Comparison of ENCODE assay signal across 9 cellular contexts in the genomic region with DNA sequence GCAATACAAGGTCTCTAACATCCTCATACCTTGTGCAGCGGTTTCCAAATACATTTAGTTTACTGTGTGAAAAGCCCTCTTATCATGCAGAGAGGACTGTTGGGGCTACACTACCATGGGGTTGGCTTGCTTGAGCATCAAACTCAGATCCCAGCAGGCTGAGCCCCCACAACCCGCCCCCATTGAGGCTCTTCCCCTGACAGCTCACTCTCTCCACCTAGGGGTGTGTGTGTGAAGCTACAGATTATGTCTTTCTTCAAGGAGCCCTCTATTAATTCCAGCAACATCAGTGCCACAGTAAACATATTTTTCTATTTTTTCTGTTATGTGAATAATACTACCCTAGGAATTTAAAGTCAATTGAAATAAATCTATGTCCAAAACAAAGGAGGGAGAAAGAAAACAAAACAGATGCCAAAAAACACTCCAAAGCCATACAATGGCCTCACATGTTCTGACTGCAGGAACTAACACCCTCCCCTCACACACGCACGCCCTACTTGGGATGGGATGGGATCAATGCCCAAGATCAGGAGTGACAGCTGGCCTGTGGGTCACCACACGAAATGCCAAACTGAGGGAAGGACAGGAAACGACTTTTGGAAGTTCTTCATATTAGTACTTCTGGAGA. TPM values are rescaled to one million over a fixed set of nuclear protein-coding genes. Genes with fewer than 3 reads are reported as not detected.
DNase-seq lines count a peak whose midpoint lies in the region; ATAC-seq and TF ChIP-seq lines count a peak whose summit lies in the region.
"Had no signal": no experiment of that assay in that cellular context is flagged by ENCODE, and none has a peak within 500 bp of the region (broad histone marks: within the 10 kb centered on the region; RNA-seq: fewer than 3 reads in every experiment).

No MANE protein-coding gene starts in this region.

- no peak overlapping the region for H3K4ac ChIP-seq in mesenchymal stem cell (ENCODE audit: low read depth in 1 of 2, low read length in 2 of 2)

- H3K9me3 Mint-ChIP-seq in activated T-helper 2 cell treated with anti-CD3 and anti-CD28 coated beads, Interferon-gamma antibody, Interleukin-2, Interleukin-4, amounts not matched to agents 10 μg/mL and 5 μg/mL and 100 μg/mL, durations not matched to agents 14 hours and 24 hours and 36 hours = no peaks in the 10 kb centered on the region

- H4K8ac ChIP-seq in mesenchymal stem cell (ENCODE audit: low read length) = no peak overlapping the region

- intact Hi-C loops in ascending aorta (cut with DNase I) = no loop called here
- intact Hi-C loops in activated T-helper 2 cell treated with anti-CD3 and anti-CD28 coated beads, Interferon-gamma antibody, Interleukin-2, Interleukin-4, amounts not matched to agents 10 μg/mL and 5 μg/mL and 100 μg/mL, durations not matched to agents 14 hours and 24 hours and 36 hours (cut with micrococcal nuclease) = no loop called here

- H3K9me3 ChIP-seq in ascending aorta (no peaks in the 10 kb centered on the region), mesenchymal stem cell (ENCODE audit: control insufficient read depth, low read length) (no peaks in the 10 kb centered on the region)

- H3K23ac ChIP-seq in mesenchymal stem cell (ENCODE audit: low read length in 2 of 2) = peak overlapping the region in 1 of 2 experiments; percentile 77

- no peaks in the 10 kb centered on the region for H3K36me3 Mint-ChIP-seq in activated T-helper 2 cell treated with anti-CD3 and anti-CD28 coated beads, Interferon-gamma antibody, Interleukin-2, Interleukin-4, amounts not matched to agents 10 μg/mL and 5 μg/mL and 100 μg/mL, durations not matched to agents 14 hours and 24 hours and 36 hours (ENCODE audit: low read depth)

- no peak overlapping the region for H2BK12ac ChIP-seq in mesenchymal stem cell (ENCODE audit: low read length in 2 of 2)

- no peak overlapping the region for H3K18ac ChIP-seq in mesenchymal stem cell (ENCODE audit: low read depth in 1 of 2, low read length in 2 of 2)

- no peak overlapping the region for H3K4me2 ChIP-seq in mesenchymal stem cell (ENCODE audit: low read length, poor library complexity, severe bottlenecking)

- no peak overlapping the region for H3K27ac Mint-ChIP-seq in activated T-helper 2 cell treated with anti-CD3 and anti-CD28 coated beads, Interferon-gamma antibody, Interleukin-2, Interleukin-4, amounts not matched to agents 10 μg/mL and 5 μg/mL and 100 μg/mL, durations not matched to agents 14 hours and 24 hours and 36 hours

- no peak overlapping the region for H2BK15ac ChIP-seq in mesenchymal stem cell (ENCODE audit: low read depth, poor library complexity, severe bottlenecking)

- no peak overlapping the region for H3K4me3 ChIP-seq in HFF-Myc (replicated peaks; ENCODE audit: low read depth, low read length)
- H3K4me3 ChIP-seq in ascending aorta = no peak overlapping the region
- no peak overlapping the region for H3K4me3 ChIP-seq in mesenchymal stem cell (ENCODE audit: insufficient read depth in 1 of 2, low read depth in 1 of 2, low read length in 2 of 2)

- H3K4me1 ChIP-seq in ascending aorta (peaks cover 0 to 4% of the 10 kb centered on the region in 2 donors), mesenchymal stem cell (ENCODE audit: control insufficient read depth, insufficient read depth, low read depth, low read length) (peaks cover 1% of the 10 kb centered on the region)

- H3K14ac ChIP-seq in mesenchymal stem cell (ENCODE audit: low read length in 2 of 2) = no peak overlapping the region

- peaks cover 8% of the 10 kb centered on the region for H3K27me3 Mint-ChIP-seq in activated T-helper 2 cell treated with anti-CD3 and anti-CD28 coated beads, Interferon-gamma antibody, Interleukin-2, Interleukin-4, amounts not matched to agents 10 μg/mL and 5 μg/mL and 100 μg/mL, durations not matched to agents 14 hours and 24 hours and 36 hours (ENCODE audit: low read depth)

- H3K36me3 ChIP-seq in ascending aorta = no peaks in the 10 kb centered on the region
- no peaks in the 10 kb centered on the region for H3K36me3 ChIP-seq in mesenchymal stem cell (ENCODE audit: control insufficient read depth in 1 of 2, insufficient read depth in 2 of 2, low read depth in 1 of 2, low read length in 2 of 2)

- H3K27ac ChIP-seq in ascending aorta = peak overlapping the region; percentile 39 to 44
- no peak overlapping the region for H3K27ac ChIP-seq in mesenchymal stem cell (ENCODE audit: low read length, poor library complexity, severe bottlenecking)

- H2AFZ ChIP-seq in mesenchymal stem cell (ENCODE audit: low read depth, low read length) = no peak overlapping the region

- peak overlapping the region; percentile 11 for H4K91ac ChIP-seq in mesenchymal stem cell (ENCODE audit: low read length)

- no peaks in the 10 kb centered on the region for H3K4me1 Mint-ChIP-seq in activated T-helper 2 cell treated with anti-CD3 and anti-CD28 coated beads, Interferon-gamma antibody, Interleukin-2, Interleukin-4, amounts not matched to agents 10 μg/mL and 5 μg/mL and 100 μg/mL, durations not matched to agents 14 hours and 24 hours and 36 hours (ENCODE audit: low read depth)

- DNase-seq in ELF-1 (ENCODE audit: low read depth, low spot score) (peak; percentile 15), HFF-Myc (ENCODE audit: extremely low read depth, low read depth) (no peak), ascending aorta (ENCODE audit: low spot score in 2 of 2) (no peak), mesenchymal stem cell (no peak), DMS153 treated with DMSO at 0.1 percent for 48 hours (lab: John Stamatoyannopoulos, UW; ENCODE audit: unreplicated experiment) (no peak)
- no peak for DNase-seq in activated T-helper 2 cell treated with anti-CD3 and anti-CD28 coated beads, Interferon-gamma antibody, Interleukin-2, Interleukin-4, amounts not matched to agents 10 μg/mL and 5 μg/mL and 100 μg/mL, durations not matched to agents 14 hours and 24 hours and 36 hours (ENCODE audit: low spot score)

- no peak overlapping the region for H2BK5ac ChIP-seq in mesenchymal stem cell (ENCODE audit: low read depth, low read length, poor library complexity, severe bottlenecking)

- no peak overlapping the region for H3K4me3 Mint-ChIP-seq in activated T-helper 2 cell treated with anti-CD3 and anti-CD28 coated beads, Interferon-gamma antibody, Interleukin-2, Interleukin-4, amounts not matched to agents 10 μg/mL and 5 μg/mL and 100 μg/mL, durations not matched to agents 14 hours and 24 hours and 36 hours (ENCODE audit: low read depth)

- no peak overlapping the region for H2BK120ac ChIP-seq in mesenchymal stem cell (ENCODE audit: low read depth, low read length)

- TF ChIP-seq CTCF in HFF-Myc (IDR thresholded peaks at IDR 0.05; ENCODE audit: low read depth, low read length, missing control alignments) = peak; percentile 68
- TF ChIP-seq CTCF in ascending aorta (IDR thresholded peaks at IDR 0.05) = peak; percentile 11 to 62 (median 49)

- peaks cover 1% of the 10 kb centered on the region for H3K79me1 ChIP-seq in mesenchymal stem cell (replicated peaks; ENCODE audit: low read length, poor library complexity, severe bottlenecking)

- no peak overlapping the region for H2AK5ac ChIP-seq in mesenchymal stem cell (ENCODE audit: low read length, severe bottlenecking)

- H3K9ac ChIP-seq in mesenchymal stem cell (ENCODE audit: low read length) = no peak overlapping the region

- WGBS in mesenchymal stem cell = 61% methylated on average over 4 of the region's 6 CpGs

- H3K27me3 ChIP-seq in ascending aorta (no peaks in the 10 kb centered on the region), mesenchymal stem cell (ENCODE audit: control insufficient read depth in 1 of 2, insufficient read depth in 1 of 2, low read length in 2 of 2) (no peaks in the 10 kb centered on the region)

- no peak for ATAC-seq in HG02852 (IDR thresholded peaks at IDR 0.05; ENCODE audit: unreplicated experiment)

RNA-seq across cellular contexts. Expression of a gene that starts 14.7 kb away (rescaled TPM):
- total RNA-seq in ascending aorta = not detected
- 0.03 TPM for polyA plus RNA-seq in mesenchymal stem cell (2013, experiment 1 of 2)
- 0.03 TPM for polyA plus RNA-seq in mesenchymal stem cell (2013, experiment 2 of 2)
- not detected in 2 replicates for total RNA-seq in activated T-helper 2 cell treated with anti-CD3 and anti-CD28 coated beads, Interferon-gamma antibody, Interleukin-2, Interleukin-4, amounts not matched to agents 10 μg/mL and 5 μg/mL and 100 μg/mL, durations not matched to agents 14 hours and 24 hours and 36 hours
- total RNA-seq: RPMI7951 had no signal
- polyA plus RNA-seq: neural cell had no signal
